ENCODE assay signal across 26 cellular contexts in genomic region chr12:132853285-132854092, GRCh38. TPM values are rescaled to one million over a fixed set of nuclear protein-coding genes. Genes with fewer than 3 reads are reported as not detected.
DNase-seq lines count a peak whose midpoint lies in the region; ATAC-seq, FAIRE-seq and TF ChIP-seq lines count a peak whose summit lies in the region.
"Had no signal": no experiment of that assay in that cellular context is flagged by ENCODE, and none has a peak within 500 bp of the region (broad histone marks: within the 10 kb centered on the region; RNA-seq: fewer than 3 reads in every experiment).

No MANE protein-coding gene starts in this region.

- FAIRE-seq in astrocyte (lab: Jason Lieb, UNC) = no peak
- no peak for FAIRE-seq in HepG2 (lab: Jason Lieb, UNC)
- FAIRE-seq: A204.1, D721Med had no signal

- DNase-seq in right cardiac atrium = no peak
- no peak for DNase-seq in right atrium auricular region (ENCODE audit: low spot score)
- no peak for DNase-seq in astrocyte (ENCODE audit: low read depth)
- DNase-seq in HepG2 (ENCODE audit: low spot score) = no peak
- DNase-seq in upper lobe of right lung = no peak
- no peak for DNase-seq in occipital lobe (lab: John Stamatoyannopoulos, UW)
- no peak for DNase-seq in NK-92 treated with Interleukin-12 subunit alpha and Interleukin-12 subunit beta, amount 100 ng/mL, for 24 hours (lab: John Stamatoyannopoulos, UW)
- DNase-seq in testis = no peak
- DNase-seq: AML-193; CD4-positive, alpha-beta T cell; GOT3; MG63; NCI-H1105 treated with DMSO at 0.1 percent for 48 hours; NCI-H146; NCI-H2029; NCI-H446; NCI-H524 treated with DMSO at 0.1 percent for 48 hours; NCI-H774; PC-9; SJCRH30 had no signal

- H3K27me3 Mint-ChIP-seq in astrocyte (ENCODE audit: low read depth, unreplicated experiment) = no peaks in the 10 kb centered on the region
- H3K27me3 Mint-ChIP-seq: CD4-positive, alpha-beta T cell had no signal

- TF ChIP-seq CTCF in right atrium auricular region (IDR thresholded peaks at IDR 0.05) = no peak
- TF ChIP-seq CTCF in astrocyte (IDR thresholded peaks at IDR 0.05; ENCODE audit: insufficient read depth, low read depth, low read length) = no peak
- TF ChIP-seq CTCF in HepG2 (CRISPR knock-in tag; IDR thresholded peaks at IDR 0.05) = no peak
- TF ChIP-seq CTCF in upper lobe of right lung (IDR thresholded peaks at IDR 0.05) = no peak
- no peak for TF ChIP-seq CTCF in testis (IDR thresholded peaks at IDR 0.05)

- intact Hi-C loops in right cardiac atrium (cut with DNase I) = no loop called here
- intact Hi-C loops in HepG2 (cut with micrococcal nuclease; ENCODE audit: unreplicated experiment) = no loop called here
- intact Hi-C loops in upper lobe of right lung (cut with DNase I) = no loop called here
- intact Hi-C loops in testis (cut with DNase I; ENCODE audit: low total_unique reads) = no loop called here

- H3K27me3 ChIP-seq in right cardiac atrium (ENCODE audit: control insufficient read depth, insufficient read depth) = no peaks in the 10 kb centered on the region
- no peaks in the 10 kb centered on the region for H3K27me3 ChIP-seq in right atrium auricular region
- H3K27me3 ChIP-seq in astrocyte (ENCODE audit: insufficient read depth, low read length) = no peaks in the 10 kb centered on the region
- no peaks in the 10 kb centered on the region for H3K27me3 ChIP-seq in HepG2 (ENCODE audit: control insufficient read depth in 1 of 2, insufficient read depth in 2 of 2, low read length in 2 of 2)
- H3K27me3 ChIP-seq in upper lobe of right lung = no peaks in the 10 kb centered on the region
- no peaks in the 10 kb centered on the region for H3K27me3 ChIP-seq in testis
- H3K27me3 ChIP-seq: BLaER1 treated with 17β-estradiol and CSF1 and Interleukin-3, amounts not matched to agents 10 nM and 100 nM; MG63; SJCRH30 had no signal

- H2AFZ ChIP-seq in astrocyte (ENCODE audit: low read depth, low read length) = no peak overlapping the region
- no peak overlapping the region for H2AFZ ChIP-seq in HepG2 (ENCODE audit: low read length)
- H2AFZ ChIP-seq: PC-9 had no signal

- WGBS in right cardiac atrium = 95% methylated on average over 51 of the region's 51 CpGs
- WGBS in HepG2 (ENCODE audit: low lambda C conversion rate) = 95% methylated on average over 31 of the region's 51 CpGs
- 93% methylated on average over 22 to 48 of the region's 51 CpGs for WGBS in testis, 2 donors

- H3K36me3 ChIP-seq in right atrium auricular region (peaks cover 92% of the 10 kb centered on the region), astrocyte (ENCODE audit: insufficient read depth, low read length) (peaks cover 29% of the 10 kb centered on the region), HepG2 (replicated peaks in 1 of 2; ENCODE audit: control insufficient read depth in 1 of 2, insufficient read depth in 2 of 2, low read length in 2 of 2) (peaks cover 21 to 40% of the 10 kb centered on the region in 2 experiments; a peak in 4 of 5 replicates), upper lobe of right lung (peaks cover 90% of the 10 kb centered on the region), testis (ENCODE audit: low read depth, missing control alignments) (no peaks in the 10 kb centered on the region)

- peak; percentile 15 to 45 for ATAC-seq in right cardiac atrium
- ATAC-seq in HepG2 = no peak
- peak; percentile 12 for ATAC-seq in upper lobe of right lung
- ATAC-seq: HCT116, Right ventricle myocardium inferior, SK-N-SH treated with all-trans-retinoic acid at 6 μM for 48 hours had no signal

- H3K27ac ChIP-seq in right cardiac atrium (ENCODE audit: low read length) (no peak overlapping the region), right atrium auricular region (no peak overlapping the region), astrocyte (ENCODE audit: low read depth, low read length) (no peak overlapping the region), HepG2 (ENCODE audit: extremely low read length, insufficient read depth, low read length) (no peak overlapping the region), upper lobe of right lung (no peak overlapping the region), testis (no peak overlapping the region)
- H3K27ac ChIP-seq: PC-9, SJCRH30 had no signal

- H3K4me2 ChIP-seq in astrocyte (ENCODE audit: low read length) (no peak overlapping the region), HepG2 (ENCODE audit: low read depth, low read length) (no peak overlapping the region)
- H3K4me2 ChIP-seq: PC-9 had no signal

- peak overlapping the region; percentile 5 for H3K4me3 Mint-ChIP-seq in astrocyte (ENCODE audit: unreplicated experiment)
- H3K4me3 Mint-ChIP-seq: CD4-positive, alpha-beta T cell had no signal

- no peaks in the 10 kb centered on the region for H3K4me1 Mint-ChIP-seq in astrocyte (ENCODE audit: low read depth, unreplicated experiment)

- no peaks in the 10 kb centered on the region for H3K9me3 Mint-ChIP-seq in astrocyte (ENCODE audit: unreplicated experiment)
- H3K9me3 Mint-ChIP-seq: CD4-positive, alpha-beta T cell had no signal

- POLR2A ChIA-PET in HepG2 (lab: Yijun Ruan, JAX) = no interaction called here

- H3K4me3 ChIP-seq in right cardiac atrium (ENCODE audit: low read length) (no peak overlapping the region), right atrium auricular region (no peak overlapping the region), astrocyte (ENCODE audit: insufficient read depth, low read depth, low read length) (no peak overlapping the region), HepG2 (replicated peaks in 1 of 3; ENCODE audit: insufficient read depth in 1 of 3, low read depth in 2 of 3, low read length in 3 of 3) (no peak overlapping the region), upper lobe of right lung (no peak overlapping the region), testis (no peak overlapping the region)
- H3K4me3 ChIP-seq: BLaER1 treated with 17β-estradiol and CSF1 and Interleukin-3, amounts not matched to agents 10 nM and 100 nM; MG63; PC-9; SJCRH30 had no signal

- TF ChIP-seq POLR2A in HepG2 (IDR thresholded peaks at IDR 0.05; ENCODE audit: insufficient read depth in 1 of 2, low read depth in 2 of 2, low read length in 2 of 2) (no peak), testis (IDR thresholded peaks at IDR 0.05) (no peak)

- H4K20me1 ChIP-seq in astrocyte (ENCODE audit: insufficient read depth, low read length) = peaks cover 20% of the 10 kb centered on the region
- H4K20me1 ChIP-seq in HepG2 (ENCODE audit: insufficient read depth, low read length) = no peaks in the 10 kb centered on the region

- in situ Hi-C loops in HepG2 (cut with HindIII; ENCODE audit: extremely low pct_ligation_motif_present, low pct_unique_long_range_greater_than_20kb) = no loop called here

- H3K27ac Mint-ChIP-seq in astrocyte (ENCODE audit: unreplicated experiment) = no peak overlapping the region
- H3K27ac Mint-ChIP-seq: CD4-positive, alpha-beta T cell had no signal

- H3K79me2 ChIP-seq in astrocyte (ENCODE audit: insufficient read depth, low read length) = peaks cover 4% of the 10 kb centered on the region
- H3K79me2 ChIP-seq in HepG2 (ENCODE audit: insufficient read depth, low read length) = no peaks in the 10 kb centered on the region

- CTCF ChIA-PET in HepG2 (lab: Yijun Ruan, JAX; ENCODE audit: low intra/inter-chr PET ratio, low total read pairs) = no interaction called here

- H3K9ac ChIP-seq in astrocyte (ENCODE audit: low read length) (no peak overlapping the region), HepG2 (ENCODE audit: insufficient read depth, low read depth, low read length) (no peak overlapping the region)

- no peaks in the 10 kb centered on the region for H3K4me1 ChIP-seq in right cardiac atrium (ENCODE audit: control insufficient read depth, insufficient read depth, low read length)
- H3K4me1 ChIP-seq in right atrium auricular region = no peaks in the 10 kb centered on the region
- H3K4me1 ChIP-seq in astrocyte (ENCODE audit: insufficient read depth, low read length) = no peaks in the 10 kb centered on the region
- no peaks in the 10 kb centered on the region for H3K4me1 ChIP-seq in HepG2 (ENCODE audit: insufficient read depth, low read length)
- H3K4me1 ChIP-seq in upper lobe of right lung = no peaks in the 10 kb centered on the region
- no peaks in the 10 kb centered on the region for H3K4me1 ChIP-seq in testis
- H3K4me1 ChIP-seq: SJCRH30 had no signal

- no peak for TF ChIP-seq RAD21 in HepG2 (CRISPR knock-in tag; IDR thresholded peaks at IDR 0.05)

- H3K9me3 ChIP-seq in right cardiac atrium (ENCODE audit: control insufficient read depth, low read length) (no peaks in the 10 kb centered on the region), right atrium auricular region (no peaks in the 10 kb centered on the region), astrocyte (ENCODE audit: insufficient read depth, low read depth, low read length) (no peaks in the 10 kb centered on the region), HepG2 (ENCODE audit: low read length) (no peaks in the 10 kb centered on the region), upper lobe of right lung (no peaks in the 10 kb centered on the region), testis (no peaks in the 10 kb centered on the region)
- H3K9me3 ChIP-seq: MG63, SJCRH30 had no signal

- peaks cover 32% of the 10 kb centered on the region for H3K36me3 Mint-ChIP-seq in astrocyte (ENCODE audit: low read depth, unreplicated experiment)

- TF ChIP-seq EP300 in HepG2 (IDR thresholded peaks at IDR 0.05; ENCODE audit: low read depth in 2 of 2, low read length in 2 of 2) (no peak), HepG2 (CRISPR knock-in tag; IDR thresholded peaks at IDR 0.05; ENCODE audit: borderline replicate concordance) (no peak)

- BruUV-seq in HepG2 (replicated peaks; lab: Mats Ljungman, UMichigan) = no TSS peak

RNA-seq across cellular contexts. Expression of gene GOLGA3, which starts 24.8 kb away (rescaled TPM):
- 10 to 100 TPM; 28.0 to 49.8 (median 37.2) TPM for total RNA-seq in right cardiac atrium
- 14.6 TPM for polyA plus RNA-seq in right cardiac atrium
- 10 to 100 TPM; 32.2 to 49.8 TPM for total RNA-seq in right atrium auricular region
- total RNA-seq in astrocyte = 86.7 and 97.8 TPM in 2 replicates
- 36.0 and 43.0 TPM in 2 replicates for total RNA-seq in HepG2 (2016; rRNA removed; fragmentation: Illumina TruSeq; extraction: Trizol)
- total RNA-seq in HepG2 (2016; cell fraction: cytosol; rRNA removed; fragmentation: Illumina TruSeq; extraction: Trizol; ENCODE audit: low read depth) = 15.6 and 17.8 TPM in 2 replicates
- total RNA-seq in HepG2 (2016; cell fraction: insoluble cytoplasmic fraction; rRNA removed; fragmentation: Illumina TruSeq; extraction: Trizol) = 31.7 and 41.8 TPM in 2 replicates
- total RNA-seq in HepG2 (2016; cell fraction: membrane; rRNA removed; fragmentation: Illumina TruSeq; extraction: Trizol) = 26.6 and 27.1 TPM in 2 replicates
- 40.4 and 48.3 TPM in 2 replicates for total RNA-seq in HepG2 (2016; cell fraction: nucleus; rRNA removed; fragmentation: Illumina TruSeq; extraction: Trizol)
- polyA plus RNA-seq in HepG2 (2011; rRNA removed) = 22.0 and 22.7 TPM in 2 replicates
- polyA plus RNA-seq in HepG2 (2011; cell fraction: cytosol; rRNA removed) = 17.7 and 27.7 TPM in 2 replicates
- 63.9 and 77.3 TPM in 2 replicates for polyA plus RNA-seq in HepG2 (2011; cell fraction: nucleus; rRNA removed)
- 10.9 and 13.5 TPM in 2 replicates for polyA plus RNA-seq in HepG2 (2012)
- polyA plus RNA-seq in HepG2 (2016; cell fraction: cytosol; fragmentation: Illumina TruSeq; extraction: Trizol; ENCODE audit: low read depth) = 9.3 and 9.4 TPM in 2 replicates
- polyA plus RNA-seq in HepG2 (2016; cell fraction: insoluble cytoplasmic fraction; fragmentation: Illumina TruSeq; extraction: Trizol; ENCODE audit: low read depth) = 14.3 and 16.9 TPM in 2 replicates
- 9.7 and 12.3 TPM in 2 replicates for polyA plus RNA-seq in HepG2 (2016; cell fraction: membrane; fragmentation: Illumina TruSeq; extraction: Trizol; ENCODE audit: low read depth)
- 48.3 and 55.7 TPM in 2 replicates for polyA plus RNA-seq in HepG2 (2016; cell fraction: nucleus; fragmentation: Illumina TruSeq; extraction: Trizol; ENCODE audit: insufficient read depth, low read depth)
- polyA minus RNA-seq in HepG2 (2011; rRNA and poly(A)+ RNA removed; ENCODE audit: low replicate concordance) = 38.7 and 87.6 TPM in 2 replicates
- polyA minus RNA-seq in HepG2 (2011; cell fraction: cytosol; rRNA and poly(A)+ RNA removed) = 27.6 and 33.4 TPM in 2 replicates
- polyA minus RNA-seq in HepG2 (2011; cell fraction: nucleus; rRNA and poly(A)+ RNA removed) = 40.3 and 67.0 TPM in 2 replicates
- total RNA-seq in upper lobe of right lung = 65.3 TPM
- total RNA-seq in occipital lobe = 59.3 TPM
- 10 to 100 TPM; 72.3 to 95.2 TPM for total RNA-seq in testis
- polyA plus RNA-seq in testis (ENCODE audit: insufficient read depth, low read depth, low replicate concordance) = 30.4 TPM

RNA-seq across cellular contexts. Expression of gene CHFR, which starts 33.9 kb away (rescaled TPM):
- total RNA-seq in right cardiac atrium (10 to 100 TPM; 15.3 to 27.6 (median 17.5) TPM), right atrium auricular region (10 to 100 TPM; 13.6 to 13.8 TPM), astrocyte (60.4 and 66.6 TPM in 2 replicates), HepG2 (2016; rRNA removed; fragmentation: Illumina TruSeq; extraction: Trizol) (21.0 and 21.4 TPM in 2 replicates), upper lobe of right lung (50.2 TPM), occipital lobe (29.6 TPM), testis (100 to 1,000 TPM in 1 of 2 donors, 10 to 100 TPM in 1; 89.6 to 100 TPM)
- polyA plus RNA-seq in right cardiac atrium (12.5 TPM), HepG2 (2011; rRNA removed) (21.1 and 21.5 TPM in 2 replicates), testis (ENCODE audit: insufficient read depth, low read depth, low replicate concordance) (62.2 TPM)
- 8.1 and 8.3 TPM in 2 replicates for total RNA-seq in HepG2 (2016; cell fraction: cytosol; rRNA removed; fragmentation: Illumina TruSeq; extraction: Trizol; ENCODE audit: low read depth)
- 14.1 and 22.8 TPM in 2 replicates for total RNA-seq in HepG2 (2016; cell fraction: insoluble cytoplasmic fraction; rRNA removed; fragmentation: Illumina TruSeq; extraction: Trizol)
- total RNA-seq in HepG2 (2016; cell fraction: membrane; rRNA removed; fragmentation: Illumina TruSeq; extraction: Trizol) = 15.0 and 16.2 TPM in 2 replicates
- total RNA-seq in HepG2 (2016; cell fraction: nucleus; rRNA removed; fragmentation: Illumina TruSeq; extraction: Trizol) = 18.6 and 23.1 TPM in 2 replicates
- polyA plus RNA-seq in HepG2 (2011; cell fraction: cytosol; rRNA removed) = 14.8 and 16.4 TPM in 2 replicates
- 42.9 and 51.1 TPM in 2 replicates for polyA plus RNA-seq in HepG2 (2011; cell fraction: nucleus; rRNA removed)
- 9.6 and 11.9 TPM in 2 replicates for polyA plus RNA-seq in HepG2 (2012)
- 5.4 and 5.7 TPM in 2 replicates for polyA plus RNA-seq in HepG2 (2016; cell fraction: cytosol; fragmentation: Illumina TruSeq; extraction: Trizol; ENCODE audit: low read depth)
- polyA plus RNA-seq in HepG2 (2016; cell fraction: insoluble cytoplasmic fraction; fragmentation: Illumina TruSeq; extraction: Trizol; ENCODE audit: low read depth) = 13.8 and 18.2 TPM in 2 replicates
- polyA plus RNA-seq in HepG2 (2016; cell fraction: membrane; fragmentation: Illumina TruSeq; extraction: Trizol; ENCODE audit: low read depth) = 10.2 and 10.9 TPM in 2 replicates
- 52.9 and 56.1 TPM in 2 replicates for polyA plus RNA-seq in HepG2 (2016; cell fraction: nucleus; fragmentation: Illumina TruSeq; extraction: Trizol; ENCODE audit: insufficient read depth, low read depth)
- 0.14 and 58.0 TPM in 2 replicates for polyA minus RNA-seq in HepG2 (2011; rRNA and poly(A)+ RNA removed; ENCODE audit: low replicate concordance)
- polyA minus RNA-seq in HepG2 (2011; cell fraction: cytosol; rRNA and poly(A)+ RNA removed) = 10.1 and 13.7 TPM in 2 replicates
- 30.5 and 38.4 TPM in 2 replicates for polyA minus RNA-seq in HepG2 (2011; cell fraction: nucleus; rRNA and poly(A)+ RNA removed)
